In the genomic region with DNA sequence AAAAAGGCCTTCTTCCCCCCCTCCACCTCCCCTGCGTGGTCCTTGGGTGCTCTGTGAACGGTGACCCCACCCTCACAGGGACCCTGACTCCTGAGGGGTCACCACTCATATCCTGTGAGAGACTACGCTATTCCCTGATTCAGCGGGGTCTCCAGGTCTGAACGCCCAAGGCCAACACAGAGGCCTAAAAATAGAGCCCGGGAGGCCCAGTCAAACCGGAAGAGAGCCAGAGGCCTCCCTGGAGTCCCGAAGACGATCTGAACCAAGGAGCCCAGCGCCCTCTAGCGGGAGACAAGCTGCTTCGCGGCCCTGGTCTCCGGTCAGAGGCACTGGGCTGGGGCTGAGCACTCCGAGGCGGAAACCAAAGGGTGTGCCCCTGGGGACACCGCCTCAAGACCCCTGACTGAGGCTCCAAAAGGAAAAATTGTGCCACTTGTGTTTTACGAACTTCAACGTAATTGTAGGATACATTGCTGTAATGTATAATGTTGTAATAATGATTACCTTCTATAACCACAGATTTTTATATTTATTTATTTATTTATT, we compare ENCODE assay signal across 8 cellular contexts. TPM values are rescaled to one million over a fixed set of nuclear protein-coding genes. Genes with fewer than 3 reads are reported as not detected.
DNase-seq lines count a peak whose midpoint lies in the region; ATAC-seq, FAIRE-seq and TF ChIP-seq lines count a peak whose summit lies in the region.

No MANE protein-coding gene starts in this region.

- no peaks in the 10 kb centered on the region for H3K27me3 Mint-ChIP-seq in activated B cell treated with CpG ODN at 0.5 μM for 24 hours

- peak; percentile 67 for TF ChIP-seq CTCF in activated B cell treated with CpG ODN at 0.5 μM for 24 hours (IDR thresholded peaks at IDR 0.05)
- peak; percentile 92 for TF ChIP-seq CTCF in cardiac fibroblast (IDR thresholded peaks at IDR 0.05; ENCODE audit: low read depth, low read length)

- intact Hi-C loops in activated B cell treated with CpG ODN at 0.5 μM for 24 hours (cut with micrococcal nuclease): loop anchor here (1.0 to 5.0 kb wide), 9 partner anchors 55 to 421 kb away; partner anchors contain the start of genes ITPKB and PARP1

- H3K4me1 Mint-ChIP-seq in activated B cell treated with CpG ODN at 0.5 μM for 24 hours: peaks cover 37% of the 10 kb centered on the region

- CTCF ChIA-PET in activated B cell treated with CpG ODN at 0.5 μM for 24 hours (lab: Charles Lee): interaction anchor here (0.6 to 7.5 kb wide), 18 partner anchors 52 to 403 kb away, joined by 3 to 91 read pairs (median 4); no protein-coding TSS in a partner anchor

- H3K36me3 Mint-ChIP-seq in activated B cell treated with CpG ODN at 0.5 μM for 24 hours (ENCODE audit: low read depth): no peaks in the 10 kb centered on the region

- H3K27ac Mint-ChIP-seq in activated B cell treated with CpG ODN at 0.5 μM for 24 hours: peak overlapping the region; percentile 80

- no peaks in the 10 kb centered on the region for H3K9me3 Mint-ChIP-seq in activated B cell treated with CpG ODN at 0.5 μM for 24 hours

- DNase-seq in Ammon's horn (ENCODE audit: low spot score) (peak; percentile 96), GM19239 (ENCODE audit: insufficient read length, low spot score) (peak; percentile 94), NCI-H345 (lab: John Stamatoyannopoulos, UW) (peak; percentile 91), activated B cell treated with CpG ODN at 0.5 μM for 24 hours (peak; percentile 82), cardiac fibroblast (ENCODE audit: low read depth in 2 of 2) (peak; percentile 97), kidney tubule cell (ENCODE audit: low spot score) (peak; percentile 93)
- peak; percentile 99 for DNase-seq in stimulated activated CD4-positive, alpha-beta T cell treated with anti-CD3 and anti-CD28 coated beads, Interleukin-15, amount 100 ng/mL, for 24 hours

- peak; percentile 94 for ATAC-seq in HG03432 (IDR thresholded peaks at IDR 0.05; ENCODE audit: unreplicated experiment)
- peak; percentile 97 for ATAC-seq in activated B cell treated with CpG ODN at 0.5 μM for 24 hours (ENCODE audit: low read depth)

- H3K4me3 Mint-ChIP-seq in activated B cell treated with CpG ODN at 0.5 μM for 24 hours: peak overlapping the region; percentile 58

- H3K4me3 ChIP-seq in cardiac fibroblast (replicated peaks in 1 of 2; ENCODE audit: low read depth in 2 of 2, low read length in 2 of 2): no peak overlapping the region

- POLR2A ChIA-PET in activated B cell treated with CpG ODN at 0.5 μM for 24 hours (lab: Charles Lee): interaction anchor here (0.6 to 1.8 kb wide), 14 partner anchors 84 to 202 kb away, joined by 3 to 8 read pairs (median 4); partner anchors contain the start of gene COQ8A

- peak; percentile 83 for FAIRE-seq in GM19239 (lab: Jason Lieb, UNC)

RNA-seq across cellular contexts. Expression of gene PSEN2, which starts 42.4 kb away (rescaled TPM):
- total RNA-seq in activated B cell treated with CpG ODN at 0.5 μM for 24 hours: 13.4 and 14.3 TPM in 2 replicates
